25 cellular contexts compared by ENCODE assay signal in the genomic region with DNA sequence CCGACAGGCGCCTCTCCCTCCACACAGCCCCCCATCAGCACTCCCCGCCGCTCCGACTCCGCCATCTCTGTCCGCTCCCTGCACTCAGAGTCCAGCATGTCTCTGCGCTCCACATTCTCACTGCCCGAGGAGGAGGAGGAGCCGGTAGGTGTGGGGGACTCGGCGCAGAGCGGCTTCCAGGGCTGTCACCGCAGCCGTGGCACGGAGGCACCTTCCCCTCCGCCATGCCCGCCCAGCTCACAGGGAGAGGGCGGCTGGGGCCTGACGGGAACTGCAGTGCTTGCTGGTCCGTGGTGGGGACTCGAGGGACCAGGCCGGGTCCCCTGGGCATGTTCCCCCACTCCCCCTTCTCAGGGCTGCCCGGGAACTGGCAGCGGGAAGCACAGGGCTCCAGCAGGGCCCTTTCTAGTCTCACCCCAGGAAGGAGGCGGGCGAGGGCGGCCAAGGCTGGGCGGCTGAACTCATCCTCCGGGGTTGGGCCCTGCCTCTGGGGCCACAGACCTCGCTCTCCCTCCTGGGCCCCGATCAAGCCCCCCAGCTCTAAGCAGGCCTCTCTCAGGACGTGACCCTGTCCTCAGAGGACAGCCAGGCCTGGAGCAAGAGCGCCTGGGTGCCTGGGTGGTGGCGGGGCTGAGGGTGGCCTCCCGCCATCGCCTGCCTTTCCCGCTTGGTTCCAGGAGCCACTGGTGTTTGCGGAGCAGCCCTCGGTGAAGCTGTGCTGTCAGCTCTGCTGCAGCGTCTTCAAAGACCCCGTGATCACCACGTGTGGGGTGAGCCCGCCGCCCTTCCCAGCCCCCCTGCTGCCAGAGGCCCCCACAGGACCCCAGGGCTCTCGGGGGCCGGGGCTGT. TPM values are rescaled to one million over a fixed set of nuclear protein-coding genes. Genes with fewer than 3 reads are reported as not detected.
DNase-seq lines count a peak whose midpoint lies in the region; ATAC-seq and TF ChIP-seq lines count a peak whose summit lies in the region.
"Had no signal": no experiment of that assay in that cellular context is flagged by ENCODE, and none has a peak within 500 bp of the region (broad histone marks: within the 10 kb centered on the region; RNA-seq: fewer than 3 reads in every experiment).

No MANE protein-coding gene starts in this region.

- no peaks in the 10 kb centered on the region for H3K9me3 Mint-ChIP-seq in activated CD4-positive, alpha-beta memory T cell treated with anti-CD3 and anti-CD28 coated beads for 36 hours
- H3K9me3 Mint-ChIP-seq: activated naive CD8-positive, alpha-beta T cell treated with anti-CD3 and anti-CD28 coated beads for 36 hours; activated T-helper 2 cell treated with anti-CD3 and anti-CD28 coated beads, Interferon-gamma antibody, Interleukin-2, Interleukin-4, amounts not matched to agents 10 μg/mL and 5 μg/mL and 100 μg/mL, durations not matched to agents 14 hours and 24 hours and 36 hours; CD4-positive, alpha-beta T cell; nephron progenitor cell had no signal

- no peak for TF ChIP-seq CTCF in Panc1 (IDR thresholded peaks at IDR 0.05)
- no peak for TF ChIP-seq CTCF in coronary artery (IDR thresholded peaks at IDR 0.05)
- no peak for TF ChIP-seq CTCF in lung (IDR thresholded peaks at IDR 0.05; ENCODE audit: control extremely low read depth, extremely low read depth)
- no peak for TF ChIP-seq CTCF in thyroid gland (IDR thresholded peaks at IDR 0.05)

- H3K27ac Mint-ChIP-seq in activated CD4-positive, alpha-beta memory T cell treated with anti-CD3 and anti-CD28 coated beads for 36 hours = no peak overlapping the region
- H3K27ac Mint-ChIP-seq: activated naive CD8-positive, alpha-beta T cell treated with anti-CD3 and anti-CD28 coated beads for 36 hours; activated T-helper 2 cell treated with anti-CD3 and anti-CD28 coated beads, Interferon-gamma antibody, Interleukin-2, Interleukin-4, amounts not matched to agents 10 μg/mL and 5 μg/mL and 100 μg/mL, durations not matched to agents 14 hours and 24 hours and 36 hours; CD4-positive, alpha-beta T cell; nephron progenitor cell had no signal

- H3K27ac ChIP-seq in Panc1 (ENCODE audit: low read length) (no peak overlapping the region), coronary artery (peak overlapping the region in 1 of 2 donors; percentile 56), lung (ENCODE audit: low read depth in 1 of 2, low read length in 1 of 2) (peak overlapping the region in 1 of 2 donors; percentile 83), thyroid gland (peak overlapping the region in 2 of 3 donors; percentile 30 to 78)
- H3K27ac ChIP-seq: foreskin keratinocyte had no signal

- H3K4me1 ChIP-seq in Panc1 (ENCODE audit: control insufficient read depth, insufficient read depth, low read length) = no peaks in the 10 kb centered on the region
- peaks cover 0 to 3% of the 10 kb centered on the region in 2 donors for H3K4me1 ChIP-seq in lung (ENCODE audit: control insufficient read depth in 2 of 2, insufficient read depth in 2 of 2, low read length in 2 of 2)
- no peaks in the 10 kb centered on the region for H3K4me1 ChIP-seq in thyroid gland
- H3K4me1 ChIP-seq: foreskin keratinocyte, parathyroid adenoma had no signal

- POLR2A ChIA-PET in Panc1 (lab: Charles Lee) = no interaction called here
- POLR2A ChIA-PET in activated CD4-positive, alpha-beta memory T cell treated with anti-CD3 and anti-CD28 coated beads for 36 hours (lab: Charles Lee) = no interaction called here

- H3K9me3 ChIP-seq in Panc1 (ENCODE audit: control insufficient read depth, insufficient read depth, low read depth, low read length) = no peaks in the 10 kb centered on the region
- no peaks in the 10 kb centered on the region for H3K9me3 ChIP-seq in lung (ENCODE audit: control insufficient read depth in 2 of 2, insufficient read depth in 1 of 2, low read length in 1 of 2)
- H3K9me3 ChIP-seq in thyroid gland = no peaks in the 10 kb centered on the region

- no TSS peak for BruUV-seq in Panc1 (replicated peaks; lab: Mats Ljungman, UMichigan)

- peak; percentile 13; the same call in 1 of the 2 replicates for ATAC-seq in Panc1
- ATAC-seq in lung (ENCODE audit: insufficient read depth, low FRiP score) = no peak
- no peak for ATAC-seq in sciatic nerve
- ATAC-seq: foreskin keratinocyte had no signal

- no peaks in the 10 kb centered on the region for H3K27me3 ChIP-seq in Panc1 (ENCODE audit: control insufficient read depth, insufficient read depth, low read length)
- H3K27me3 ChIP-seq in lung (ENCODE audit: control insufficient read depth, insufficient read depth) = no peaks in the 10 kb centered on the region
- no peaks in the 10 kb centered on the region for H3K27me3 ChIP-seq in thyroid gland
- H3K27me3 ChIP-seq: foreskin keratinocyte had no signal

- no peaks in the 10 kb centered on the region for H3K4me1 Mint-ChIP-seq in activated CD4-positive, alpha-beta memory T cell treated with anti-CD3 and anti-CD28 coated beads for 36 hours (ENCODE audit: low read depth)
- H3K4me1 Mint-ChIP-seq: activated naive CD8-positive, alpha-beta T cell treated with anti-CD3 and anti-CD28 coated beads for 36 hours; nephron progenitor cell had no signal

- 78 to 79% methylated on average over 47 of the region's 47 CpGs for WGBS in lung, 2 donors
- 88 to 94% methylated on average over 16 to 38 of the region's 47 CpGs for WGBS in thyroid gland, 2 donors

- CTCF ChIA-PET in Panc1 (lab: Charles Lee) = no interaction called here
- CTCF ChIA-PET in activated CD4-positive, alpha-beta memory T cell treated with anti-CD3 and anti-CD28 coated beads for 36 hours (lab: Charles Lee) = no interaction called here

- H3K4me3 Mint-ChIP-seq in activated CD4-positive, alpha-beta memory T cell treated with anti-CD3 and anti-CD28 coated beads for 36 hours = no peak overlapping the region
- H3K4me3 Mint-ChIP-seq: activated naive CD8-positive, alpha-beta T cell treated with anti-CD3 and anti-CD28 coated beads for 36 hours; CD4-positive, alpha-beta T cell; nephron progenitor cell had no signal

- peaks cover 10% of the 10 kb centered on the region for H3K36me3 Mint-ChIP-seq in activated CD4-positive, alpha-beta memory T cell treated with anti-CD3 and anti-CD28 coated beads for 36 hours

- H3K36me3 ChIP-seq in Panc1 (ENCODE audit: control insufficient read depth, insufficient read depth, low read length) = peaks cover 4% of the 10 kb centered on the region; the same call in 1 of the 2 replicates
- H3K36me3 ChIP-seq in lung (ENCODE audit: control insufficient read depth in 2 of 2, insufficient read depth in 2 of 2, low read length in 2 of 2) = peaks cover 7 to 69% of the 10 kb centered on the region in 2 donors
- peaks cover 27 to 36% of the 10 kb centered on the region in 2 donors for H3K36me3 ChIP-seq in thyroid gland

- H3K4me3 ChIP-seq in Panc1 (ENCODE audit: low read depth in 2 of 2, low read length in 2 of 2) (no peak overlapping the region), coronary artery (peak overlapping the region; percentile 54), lung (peak overlapping the region; percentile 47), thyroid gland (replicated peaks in 1 of 3) (peak overlapping the region in 1 of 3 donors; percentile 1)

- TF ChIP-seq POLR2A in thyroid gland (IDR thresholded peaks at IDR 0.05) = no peak

- DNase-seq in Panc1 (ENCODE audit: low read depth, low spot score) = no peak
- no peak for DNase-seq in coronary artery (ENCODE audit: low spot score)
- DNase-seq in lung (ENCODE audit: low spot score) = no peak
- no peak for DNase-seq in thyroid gland
- no peak for DNase-seq in activated CD4-positive, alpha-beta memory T cell treated with anti-CD3 and anti-CD28 coated beads for 36 hours
- DNase-seq in posterior cingulate gyrus = no peak
- DNase-seq in sciatic nerve (ENCODE audit: low spot score) = no peak
- DNase-seq: activated CD4-positive, alpha-beta T cell treated with anti-CD3 and anti-CD28 coated beads, Interleukin-2, amount 50 U/mL, for 4 hours; activated CD4-positive, CD25-positive, alpha-beta regulatory T cell; activated CD8-positive, alpha-beta memory T cell treated with anti-CD3 and anti-CD28 coated beads, Interleukin-2, amount 50 U/mL, for 4 hours; activated naive CD8-positive, alpha-beta T cell treated with anti-CD3 and anti-CD28 coated beads for 36 hours; CD4-positive, alpha-beta T cell; effector CD4-positive, alpha-beta T cell; EL; erythroblast; foreskin keratinocyte; hypothalamus; NCI-H1417; NCI-H2081 treated with DMSO at 0.1 percent for 48 hours; nephron progenitor cell; stimulated activated CD4-positive, alpha-beta T cell treated with anti-CD3 and anti-CD28 coated beads, Interleukin-2, amount 100 ng/mL, for 24 hours; T-helper 9 cell had no signal

- in situ Hi-C loops in Panc1 (cut with HindIII; ENCODE audit: low pct_unique_long_range_greater_than_20kb, low sequenced_read_pairs) = no loop called here

- intact Hi-C loops in Panc1 (cut with micrococcal nuclease; ENCODE audit: unreplicated experiment) (no loop called here), thyroid gland (cut with DNase I) (no loop called here), posterior cingulate gyrus (cut with DNase I) (no loop called here), sciatic nerve (cut with DNase I) (no loop called here)
- intact Hi-C loops in activated CD4-positive, alpha-beta memory T cell treated with anti-CD3 and anti-CD28 coated beads for 36 hours (cut with micrococcal nuclease) = no loop called here

- H3K27me3 Mint-ChIP-seq in activated CD4-positive, alpha-beta memory T cell treated with anti-CD3 and anti-CD28 coated beads for 36 hours = no peaks in the 10 kb centered on the region
- H3K27me3 Mint-ChIP-seq: activated naive CD8-positive, alpha-beta T cell treated with anti-CD3 and anti-CD28 coated beads for 36 hours; CD4-positive, alpha-beta T cell had no signal

RNA-seq across cellular contexts. Expression of a gene that starts 15.2 kb away (rescaled TPM):
- total RNA-seq in Panc1 (2021; ENCODE audit: unreplicated experiment) (108 TPM), lung (10 to 100 TPM; 33.4 to 74.2 TPM), thyroid gland (10 to 100 TPM; 27.7 to 51.9 (median 41.5) TPM), sciatic nerve (44.8 TPM)
- polyA plus RNA-seq in Panc1 (2012; ENCODE audit: insufficient read length) = 116 TPM
- polyA plus RNA-seq in lung = 10 to 100 TPM; 44.8 to 51.9 TPM
- 10 to 100 TPM; 77.1 to 80.3 TPM for total RNA-seq in activated CD4-positive, alpha-beta memory T cell treated with anti-CD3 and anti-CD28 coated beads for 36 hours

RNA-seq across cellular contexts. Expression of a gene that starts 22.4 kb away (rescaled TPM):
- 92.2 TPM for total RNA-seq in Panc1 (2021; ENCODE audit: unreplicated experiment)
- 136 TPM for polyA plus RNA-seq in Panc1 (2012; ENCODE audit: insufficient read length)
- total RNA-seq in lung = under 1 TPM; 0.48 to 0.95 TPM
- polyA plus RNA-seq in lung = 1 to 10 TPM in 1 of 2 donors, under 1 TPM in 1; 0.30 to 1.0 TPM
- total RNA-seq in thyroid gland = 1 to 10 TPM in 1 of 4 donors, under 1 TPM in 2, not detected in 1; 0.40 to 1.6 (median 0.89) TPM
- total RNA-seq in activated CD4-positive, alpha-beta memory T cell treated with anti-CD3 and anti-CD28 coated beads for 36 hours = under 1 TPM in 1 of 2 experiments, not detected in 1; 0.33 TPM
- 0.40 TPM for total RNA-seq in sciatic nerve
- total RNA-seq: CD4-positive, alpha-beta T cell had no signal

RNA-seq across cellular contexts. Expression of a gene that starts 25.6 kb away (rescaled TPM):
- total RNA-seq in Panc1 (2021; ENCODE audit: unreplicated experiment) (4.5 TPM), lung (under 1 TPM; 0.09 TPM), thyroid gland (1 to 10 TPM in 1 of 4 donors, under 1 TPM in 3; 0.13 to 1.2 (median 0.40) TPM), sciatic nerve (1.6 TPM)
- polyA plus RNA-seq in Panc1 (2012; ENCODE audit: insufficient read length) = 2.8 TPM
- polyA plus RNA-seq in lung = under 1 TPM; 0.15 to 0.35 TPM
- total RNA-seq in activated CD4-positive, alpha-beta memory T cell treated with anti-CD3 and anti-CD28 coated beads for 36 hours = under 1 TPM; 0.36 to 0.83 TPM
- total RNA-seq: M059J had no signal

RNA-seq across cellular contexts. Expression of a gene that starts 34.4 kb away (rescaled TPM):
- total RNA-seq in Panc1 (2021; ENCODE audit: unreplicated experiment) (91.1 TPM), lung (10 to 100 TPM; 17.2 to 42.6 TPM), thyroid gland (10 to 100 TPM; 61.0 to 95.6 (median 63.1) TPM), sciatic nerve (21.8 TPM)
- 129 TPM for polyA plus RNA-seq in Panc1 (2012; ENCODE audit: insufficient read length)
- 10 to 100 TPM; 39.7 to 48.9 TPM for polyA plus RNA-seq in lung
- 10 to 100 TPM; 49.7 to 50.4 TPM for total RNA-seq in activated CD4-positive, alpha-beta memory T cell treated with anti-CD3 and anti-CD28 coated beads for 36 hours

RNA-seq across cellular contexts. Expression of a gene that starts 35.1 kb away (rescaled TPM):
- total RNA-seq in Panc1 (2021; ENCODE audit: unreplicated experiment) (279 TPM), lung (100 to 1,000 TPM in 1 of 2 donors, 10 to 100 TPM in 1; 82.9 to 128 TPM), thyroid gland (100 to 1,000 TPM in 1 of 4 donors, 10 to 100 TPM in 3; 66.9 to 153 (median 87.7) TPM), sciatic nerve (159 TPM)
- 412 TPM for polyA plus RNA-seq in Panc1 (2012; ENCODE audit: insufficient read length)
- 10 to 100 TPM; 39.1 to 46.3 TPM for polyA plus RNA-seq in lung
- total RNA-seq in activated CD4-positive, alpha-beta memory T cell treated with anti-CD3 and anti-CD28 coated beads for 36 hours = 10 to 100 TPM; 56.7 to 59.4 TPM

Comparison
In these comparisons a context has a peak if more than half of its experiments do, and no peak if none do; other contexts are left out.
1. H3K4me3 ChIP-seq: peak in coronary artery (single experiment) and lung (single experiment); none in Panc1 (0 of 2).
2. RNA of a gene that starts 22.4 kb away (total RNA-seq): 92.2 TPM in Panc1 (single experiment); 0.48 to 0.95 TPM in lung, 0.40 to 1.6 TPM in thyroid gland, 0.40 TPM in sciatic nerve (single experiment) and 0.33 TPM in activated CD4-positive, alpha-beta memory T cell treated with anti-CD3 and anti-CD28 coated beads for 36 hours; every median in the first group is over 10 times any median in the second.